Comparison of ENCODE assay signal across 8 cellular contexts in genomic region chr7:98051118-98051744, GRCh38. TPM values are rescaled to one million over a fixed set of nuclear protein-coding genes. Genes with fewer than 3 reads are reported as not detected.
DNase-seq lines count a peak whose midpoint lies in the region; ATAC-seq and TF ChIP-seq lines count a peak whose summit lies in the region.

No MANE protein-coding gene starts in this region.

- peak overlapping the region in 3 of 5 experiments; percentile 24 to 70 (median 28) for H3K4me3 Mint-ChIP-seq in brain

- H3K36me3 Mint-ChIP-seq in brain, result no peaks in the 10 kb centered on the region

- TF ChIP-seq CTCF in brain (conservative IDR thresholded peaks at IDR 0.05), result no peak

- DNase-seq in T-helper 1 cell (peak in 4 of 5 donors; percentile 23 to 42 (median 28)), HuH-7 (ENCODE audit: low spot score) (no peak), NCI-H1105 treated with DMSO at 0.1 percent for 48 hours (lab: John Stamatoyannopoulos, UW) (no peak)
- DNase-seq in stimulated activated CD4-positive, alpha-beta T cell treated with anti-CD3 and anti-CD28 coated beads, Interleukin-1b, Interleukin-23, amount 100 ng/mL, for 24 hours (ENCODE audit: low read depth in 4 of 4, low spot score in 1 of 4), result peak; percentile 9 to 64 (median 32)

- H3K4me1 Mint-ChIP-seq in brain, result peaks cover 9% of the 10 kb centered on the region

- no peaks in the 10 kb centered on the region for H3K9me3 Mint-ChIP-seq in brain

- H3K27me3 Mint-ChIP-seq in brain, result peaks cover 21% of the 10 kb centered on the region

- peak overlapping the region in 1 of 5 experiments; percentile 52 for H3K27ac Mint-ChIP-seq in brain

- peak; percentile 37 for ATAC-seq in HG03060 (IDR thresholded peaks at IDR 0.05; ENCODE audit: low read depth, unreplicated experiment)
- ATAC-seq in HG03342 (IDR thresholded peaks at IDR 0.05; ENCODE audit: unreplicated experiment), result no peak
- no peak for ATAC-seq in HG03135 (IDR thresholded peaks at IDR 0.05; ENCODE audit: unreplicated experiment)

RNA-seq across cellular contexts. Expression of gene LMTK2, which starts 55.4 kb away (rescaled TPM):
- polyA plus RNA-seq in brain (ENCODE audit: insufficient read depth, low read depth, low replicate concordance), result 14.7 TPM

Comparison
In these comparisons a context has a peak if more than half of its experiments do, and no peak if none do; other contexts are left out.
1. DNase-seq: peak in T-helper 1 cell (4 of 5) and stimulated activated CD4-positive, alpha-beta T cell treated with anti-CD3 and anti-CD28 coated beads, Interleukin-1b, Interleukin-23, amount 100 ng/mL, for 24 hours (4 of 4); none in HuH-7 (single experiment) and NCI-H1105 treated with DMSO at 0.1 percent for 48 hours (single experiment).